9 cellular contexts compared by ENCODE assay signal in genomic region chr1:36217667-36218066, GRCh38. TPM values are rescaled to one million over a fixed set of nuclear protein-coding genes. Genes with fewer than 3 reads are reported as not detected.
DNase-seq lines count a peak whose midpoint lies in the region; ATAC-seq and TF ChIP-seq lines count a peak whose summit lies in the region.
"Had no signal": no experiment of that assay in that cellular context is flagged by ENCODE, and none has a peak within 500 bp of the region (broad histone marks: within the 10 kb centered on the region; RNA-seq: fewer than 3 reads in every experiment).

No MANE protein-coding gene starts in this region.

- no peaks in the 10 kb centered on the region for H3K27me3 ChIP-seq in A673 (replicated peaks; ENCODE audit: insufficient read depth, low read depth, low read length, poor library complexity)

- CTCF ChIA-PET in A673 (lab: Charles Lee), result no interaction called here

- intact Hi-C loops in A673 (cut with micrococcal nuclease; ENCODE audit: unreplicated experiment), result no loop called here

- no peak overlapping the region for H3K27ac ChIP-seq in A673 (ENCODE audit: low read depth, low read length, poor library complexity, severe bottlenecking)

- H3K36me3 ChIP-seq in A673 (ENCODE audit: insufficient read depth, low read length, poor library complexity, severe bottlenecking), result no peaks in the 10 kb centered on the region

- H3K4me3 ChIP-seq in A673 (ENCODE audit: low read depth, low read length, poor library complexity, severe bottlenecking) (no peak overlapping the region), cardiac fibroblast (replicated peaks in 1 of 2; ENCODE audit: low read depth in 2 of 2, low read length in 2 of 2) (no peak overlapping the region)

- POLR2A ChIA-PET in A673 (lab: Charles Lee; ENCODE audit: low non-redundant PET), result no interaction called here

- ATAC-seq in GM21717 (IDR thresholded peaks at IDR 0.05; ENCODE audit: unreplicated experiment) (no peak), HG02938 (IDR thresholded peaks at IDR 0.05; ENCODE audit: unreplicated experiment) (no peak)

- DNase-seq in A673 (ENCODE audit: low spot score) (no peak), HT-29 (ENCODE audit: low spot score) (peak; percentile 55), cardiac fibroblast (ENCODE audit: low read depth in 2 of 2) (peak; percentile 60 to 81), left kidney (ENCODE audit: low read depth, low spot score) (peak; percentile 26), NCI-H345 treated with DMSO at 0.1 percent for 48 hours (lab: John Stamatoyannopoulos, UW; ENCODE audit: unreplicated experiment) (no peak)
- no peak for DNase-seq in activated CD8-positive, alpha-beta memory T cell treated with anti-CD3 and anti-CD28 coated beads, Interleukin-2, amount 50 U/mL, for 48 hours
- DNase-seq: NCI-H2029 treated with DMSO at 0.1 percent for 48 hours had no signal

- H3K4me1 ChIP-seq in A673 (ENCODE audit: insufficient read depth, low read length, poor library complexity, severe bottlenecking), result no peaks in the 10 kb centered on the region

- H3K9me3 ChIP-seq in A673 (ENCODE audit: low read depth, low read length, poor library complexity, severe bottlenecking), result no peaks in the 10 kb centered on the region

- BruUV-seq in A673 (replicated peaks; lab: Mats Ljungman, UMichigan), result no TSS peak

- peak; percentile 48 for TF ChIP-seq CTCF in A673 (conservative IDR thresholded peaks at IDR 0.05; ENCODE audit: low read depth, low read length)
- peak; percentile 41 for TF ChIP-seq CTCF in cardiac fibroblast (IDR thresholded peaks at IDR 0.05; ENCODE audit: low read depth, low read length)

RNA-seq across cellular contexts. Expression of gene THRAP3, which starts 6.6 kb away (rescaled TPM):
- 133 and 143 TPM in 2 replicates for total RNA-seq in A673 (2021)
- 46.6 and 64.4 TPM in 2 replicates for total RNA-seq in HT-29 (2014; rRNA removed; shearing (Covaris generic))

Comparison
In these comparisons a context has a peak if more than half of its experiments do, and no peak if none do; other contexts are left out.
1. DNase-seq: peak in HT-29 (single experiment), cardiac fibroblast (2 of 2) and left kidney (single experiment); none in A673 (single experiment), NCI-H345 treated with DMSO at 0.1 percent for 48 hours (single experiment) and activated CD8-positive, alpha-beta memory T cell treated with anti-CD3 and anti-CD28 coated beads, Interleukin-2, amount 50 U/mL, for 48 hours (single experiment).